Comparison of ENCODE assay signal across 8 cellular contexts in the genomic region with DNA sequence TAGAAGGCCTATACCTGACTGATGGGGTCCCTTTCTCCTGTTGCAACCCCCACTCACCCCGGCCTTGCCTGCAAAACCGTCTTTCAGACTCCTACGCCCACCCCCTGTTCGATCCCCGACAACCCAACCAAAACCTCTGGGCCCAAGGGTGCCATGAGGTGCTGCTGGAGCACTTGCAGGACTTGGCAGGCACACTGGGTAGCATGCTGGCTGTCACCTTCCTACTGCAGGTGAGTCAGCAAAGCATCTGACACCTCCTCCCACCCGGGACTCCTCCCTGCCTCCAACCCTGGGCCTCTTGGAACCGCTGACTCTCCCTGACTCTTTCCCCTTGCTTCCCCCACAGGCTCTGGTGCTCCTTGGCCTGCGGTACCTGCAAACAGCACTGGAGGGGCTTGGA. TPM values are rescaled to one million over a fixed set of nuclear protein-coding genes. Genes with fewer than 3 reads are reported as not detected.
A peak's percentile ranks its signal among the peaks of the same experiment; 100 is the strongest.
DNase-seq lines count a peak whose midpoint lies in the region; ATAC-seq, FAIRE-seq and TF ChIP-seq lines count a peak whose summit lies in the region.
"Had no signal": no experiment of that assay in that cellular context is flagged by ENCODE, and none has a peak within 500 bp of the region (broad histone marks: within the 10 kb centered on the region; RNA-seq: fewer than 3 reads in every experiment).

No MANE protein-coding gene starts in this region.

- peak overlapping the region in 2 of 5 donors; percentile 7 to 61 for H3K4me3 Mint-ChIP-seq in immature natural killer cell

- peak overlapping the region; percentile 71 to 88 (median 78) for H3K27ac Mint-ChIP-seq in immature natural killer cell

- H3K79me2 ChIP-seq in Loucy (ENCODE audit: insufficient read depth, low read length) = peaks cover 17% of the 10 kb centered on the region; the same call in 1 of the 2 replicates

- H3K9me3 ChIP-seq in Loucy (ENCODE audit: insufficient read depth, low read depth, low read length) = no peaks in the 10 kb centered on the region

- H3K9me2 ChIP-seq in Loucy (replicated peaks; ENCODE audit: low read depth, low read length) = no peaks in the 10 kb centered on the region

- no peak overlapping the region for H3K4me3 ChIP-seq in Loucy (ENCODE audit: low read length, poor library complexity, severe bottlenecking)

- TF ChIP-seq CTCF in Loucy (conservative IDR thresholded peaks at IDR 0.05; ENCODE audit: low read length) = no peak

- H3K36me3 ChIP-seq in Loucy (ENCODE audit: insufficient read depth, low read length) = no peaks in the 10 kb centered on the region

- H3K4me1 Mint-ChIP-seq in immature natural killer cell = peaks cover 25 to 26% of the 10 kb centered on the region in 2 donors

- H3K9ac ChIP-seq in Loucy (ENCODE audit: low read depth, low read length, poor library complexity, severe bottlenecking) = peak overlapping the region; percentile 17

- H3K27me3 Mint-ChIP-seq in immature natural killer cell (ENCODE audit: low read depth in 3 of 3) = peaks cover 0 to 7% (median 3%) of the 10 kb centered on the region in 3 donors

- H3K36me3 Mint-ChIP-seq in immature natural killer cell = peaks cover 0 to 14% (median 7%) of the 10 kb centered on the region in 3 donors

- ATAC-seq in stimulated activated naive CD8-positive, alpha-beta T cell treated with anti-CD3 and anti-CD28 coated beads, Interleukin-15, Interleukin-2, amounts not matched to agents 100 U/mL and 50 U/mL, for 24 hours = peak; percentile 9
- no peak for ATAC-seq in HG02973 (IDR thresholded peaks at IDR 0.05; ENCODE audit: unreplicated experiment)

- H3K27me3 ChIP-seq in Loucy (ENCODE audit: insufficient read depth, low read length, poor library complexity, severe bottlenecking) = no peaks in the 10 kb centered on the region

- no peak overlapping the region for H3K4me2 ChIP-seq in Loucy (ENCODE audit: low read depth, low read length, poor library complexity, severe bottlenecking)

- H2AFZ ChIP-seq in Loucy (ENCODE audit: low read length) = no peak overlapping the region

- DNase-seq in activated CD8-positive, alpha-beta memory T cell treated with anti-CD3 and anti-CD28 coated beads, Interleukin-2, amount 50 U/mL, for 48 hours = peak; percentile 71
- no peak for DNase-seq in immature natural killer cell
- DNase-seq in stimulated activated naive CD8-positive, alpha-beta T cell treated with anti-CD3 and anti-CD28 coated beads, Interleukin-15, Interleukin-2, amounts not matched to agents 100 U/mL and 50 U/mL, for 24 hours = peak; percentile 59
- no peak for DNase-seq in GM19239 (ENCODE audit: insufficient read length, low spot score)
- no peak for DNase-seq in T1000 (lab: John Stamatoyannopoulos, UW)
- DNase-seq: NCI-H748 treated with DMSO at 0.1 percent for 48 hours had no signal

- peaks cover 8% of the 10 kb centered on the region for H3F3A ChIP-seq in Loucy (ENCODE audit: low read depth)

- peaks cover 16% of the 10 kb centered on the region for H3K4me1 ChIP-seq in Loucy (ENCODE audit: insufficient read depth, low read length, poor library complexity, severe bottlenecking)

- H3K9me3 Mint-ChIP-seq in immature natural killer cell = no peaks in the 10 kb centered on the region

- FAIRE-seq in GM19239 (lab: Jason Lieb, UNC) = no peak

- H4K20me1 ChIP-seq in Loucy (ENCODE audit: insufficient read depth, low read length, poor library complexity, severe bottlenecking) = no peaks in the 10 kb centered on the region

RNA-seq across cellular contexts. Expression of a gene that starts 1.2 kb away (rescaled TPM):
- 1 to 10 TPM in 2 of 3 donors, under 1 TPM in 1; 0.17 to 2.1 (median 1.6) TPM for polyA plus RNA-seq in immature natural killer cell

RNA-seq across cellular contexts. Expression of a gene that starts 1.7 kb away (rescaled TPM):
- polyA plus RNA-seq in immature natural killer cell = 10 to 100 TPM; 15.9 to 25.8 (median 17.9) TPM

RNA-seq across cellular contexts. Expression of a gene that starts 7.5 kb away (rescaled TPM):
- polyA plus RNA-seq in immature natural killer cell = 10 to 100 TPM; 35.5 to 54.1 (median 49.7) TPM

RNA-seq across cellular contexts. Expression of a gene that starts 12.6 kb away (rescaled TPM):
- 10 to 100 TPM in 2 of 3 donors, 1 to 10 TPM in 1; 9.7 to 48.4 (median 22.4) TPM for polyA plus RNA-seq in immature natural killer cell

RNA-seq across cellular contexts. Expression of a gene that starts 23.0 kb away (rescaled TPM):
- 10 to 100 TPM in 2 of 3 donors, 1 to 10 TPM in 1; 7.3 to 16.2 (median 12.5) TPM for polyA plus RNA-seq in immature natural killer cell

Comparison
In these comparisons a context has a peak if more than half of its experiments do, and no peak if none do; other contexts are left out.
1. DNase-seq: peak in activated CD8-positive, alpha-beta memory T cell treated with anti-CD3 and anti-CD28 coated beads, Interleukin-2, amount 50 U/mL, for 48 hours (single experiment) and stimulated activated naive CD8-positive, alpha-beta T cell treated with anti-CD3 and anti-CD28 coated beads, Interleukin-15, Interleukin-2, amounts not matched to agents 100 U/mL and 50 U/mL, for 24 hours (single experiment); none in immature natural killer cell (0 of 3), GM19239 (single experiment) and T1000 (single experiment).